In genomic region chr15:74593122-74593521, GRCh38 we compare ENCODE assay signal across 1 cellular context.
TF ChIP-seq lines count a peak whose summit lies in the region.

No MANE protein-coding gene starts in this region.

TF ChIP-seq in SK-N-SH, 30 proteins besides CTCF, POLR2A, EP300 and RAD21 (continued from another document):
- TF ChIP-seq REST (IDR thresholded peaks at IDR 0.05; ENCODE audit: low read depth, low read length) (no peak), JUND (IDR thresholded peaks at IDR 0.05) (no peak), POLR2AphosphoS5 (IDR thresholded peaks at IDR 0.05; ENCODE audit: low read depth, low read length) (no peak), USF2 (IDR thresholded peaks at IDR 0.05; ENCODE audit: borderline replicate concordance, low read depth, low read length) (no peak), MAX (IDR thresholded peaks at IDR 0.05; ENCODE audit: low read depth) (no peak), TAF1 (IDR thresholded peaks at IDR 0.05; ENCODE audit: borderline replicate concordance, low read depth, low read length) (no peak), FOSL2 (IDR thresholded peaks at IDR 0.05; ENCODE audit: borderline replicate concordance, low read depth) (no peak)
